ENCODE assay signal across 8 cellular contexts in the genomic region with DNA sequence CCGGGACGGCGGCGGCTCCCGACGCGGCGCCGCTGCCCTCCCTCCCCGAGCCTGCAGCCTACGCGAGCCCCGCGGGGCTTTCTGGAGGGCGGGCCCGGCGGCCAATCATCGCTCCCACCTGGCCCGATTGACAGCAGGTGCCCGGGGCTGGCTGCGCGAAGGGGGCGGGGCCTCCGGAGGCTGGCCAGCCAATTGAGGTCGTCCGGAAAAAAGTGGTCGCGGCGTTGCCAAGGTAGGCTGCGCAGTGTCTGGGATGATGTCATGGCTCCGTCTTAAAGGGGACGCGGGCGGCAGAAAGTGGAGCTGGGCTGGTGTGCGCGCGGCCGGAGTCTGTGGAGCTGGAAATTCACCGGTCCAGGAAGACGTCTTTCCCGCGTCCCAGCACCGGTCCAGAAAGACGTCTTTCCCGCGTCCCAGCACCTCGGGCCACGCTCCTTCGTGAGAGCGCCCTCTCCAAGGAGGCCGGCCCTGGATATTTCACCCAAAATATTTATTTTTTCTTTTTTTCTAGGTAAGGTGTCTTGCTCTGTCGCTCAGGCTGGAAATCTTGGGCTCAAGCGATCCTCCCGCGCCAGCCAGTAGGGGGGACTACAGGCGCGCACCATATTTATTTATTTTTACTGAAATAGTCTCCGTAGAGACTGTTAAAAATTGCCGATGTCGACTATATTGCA. TPM values are rescaled to one million over a fixed set of nuclear protein-coding genes. Genes with fewer than 3 reads are reported as not detected.
DNase-seq lines count a peak whose midpoint lies in the region; ATAC-seq and TF ChIP-seq lines count a peak whose summit lies in the region.

A gene (minus strand): TSS at position 83 of the 674 bp plus-strand sequence. CDS start 154 bp downstream, outside the sequence.

- peak; percentile 85 for ATAC-seq in GM21576 (IDR thresholded peaks at IDR 0.05; ENCODE audit: unreplicated experiment)

- no peaks in the 10 kb centered on the region for H3K9me3 ChIP-seq in mononuclear cell (ENCODE audit: low read depth, low read length)

- TF ChIP-seq RAD21 in Ishikawa (IDR thresholded peaks at IDR 0.05; ENCODE audit: low read depth) = peak; percentile 45

- peak; percentile 14; the same call in 1 of the 2 replicates for TF ChIP-seq EP300 in Ishikawa (IDR thresholded peaks at IDR 0.05; ENCODE audit: borderline replicate concordance)

- H3K4me3 ChIP-seq in epithelial cell of esophagus (ENCODE audit: low read length) (peak within 1 kb of the TSS; percentile 70), mononuclear cell (ENCODE audit: low read length) (peak within 1 kb of the TSS; percentile 76)

- no peaks in the 10 kb centered on the region for H3K27me3 ChIP-seq in mononuclear cell (ENCODE audit: insufficient read depth, low read length)

- peaks cover 34% of the 10 kb centered on the region for H3K4me1 ChIP-seq in mononuclear cell (ENCODE audit: insufficient read depth, low read length)

- DNase-seq in DMS153 treated with DMSO at 0.1 percent for 48 hours (lab: John Stamatoyannopoulos, UW; ENCODE audit: unreplicated experiment) = peak; percentile 99
- peak; percentile 61 for DNase-seq in OCI-M2 (lab: John Stamatoyannopoulos, UW; ENCODE audit: unreplicated experiment)
- DNase-seq in activated T-cell treated with anti-CD3 and anti-CD28 coated beads for 4 hours = peak; percentile 94
- peak; percentile 99 for DNase-seq in epithelial cell of esophagus (ENCODE audit: low read depth)
- peak; percentile 93 to 97 for DNase-seq in stimulated activated CD8-positive, alpha-beta memory T cell treated with anti-CD3 and anti-CD28 coated beads, Interleukin-4, amount 100 ng/mL, for 1 hour (ENCODE audit: low read depth in 2 of 2, low spot score in 1 of 2)

- peak; percentile 62 for TF ChIP-seq CTCF in epithelial cell of esophagus (IDR thresholded peaks at IDR 0.05; ENCODE audit: insufficient read depth, low read depth, low read length, missing control alignments)

TF ChIP-seq in Ishikawa, 13 proteins besides CTCF, POLR2A, EP300 and RAD21:
- TF ChIP-seq, protein P1, sequence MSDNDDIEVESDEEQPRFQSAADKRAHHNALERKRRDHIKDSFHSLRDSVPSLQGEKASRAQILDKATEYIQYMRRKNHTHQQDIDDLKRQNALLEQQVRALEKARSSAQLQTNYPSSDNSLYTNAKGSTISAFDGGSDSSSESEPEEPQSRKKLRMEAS (IDR thresholded peaks at IDR 0.05) = peak; percentile 81
- TF ChIP-seq EGR1 (IDR thresholded peaks at IDR 0.05) (no peak), CEBPB (IDR thresholded peaks at IDR 0.05) (no peak), ZBTB7A (IDR thresholded peaks at IDR 0.05; ENCODE audit: low read depth) (no peak), YY1 (IDR thresholded peaks at IDR 0.05; ENCODE audit: low read depth) (peak; percentile 27; the same call in 1 of the 2 replicates), TAF1 (IDR thresholded peaks at IDR 0.05; ENCODE audit: low read depth) (peak; percentile 40; the same call in 1 of the 2 replicates), FOXM1 (IDR thresholded peaks at IDR 0.05; ENCODE audit: borderline replicate concordance, low read depth) (no peak), TCF12 (IDR thresholded peaks at IDR 0.05; ENCODE audit: low read depth) (0 out of 2 replicates have a peak, but pooled peaks have one; percentile 7), TEAD4 (IDR thresholded peaks at IDR 0.05) (no peak), NFIC (IDR thresholded peaks at IDR 0.05) (0 out of 2 replicates have a peak, but pooled peaks have one; percentile 5), CREB1 (IDR thresholded peaks at IDR 0.05; ENCODE audit: low read depth) (peak; percentile 58)
- TF ChIP-seq, protein P2, sequence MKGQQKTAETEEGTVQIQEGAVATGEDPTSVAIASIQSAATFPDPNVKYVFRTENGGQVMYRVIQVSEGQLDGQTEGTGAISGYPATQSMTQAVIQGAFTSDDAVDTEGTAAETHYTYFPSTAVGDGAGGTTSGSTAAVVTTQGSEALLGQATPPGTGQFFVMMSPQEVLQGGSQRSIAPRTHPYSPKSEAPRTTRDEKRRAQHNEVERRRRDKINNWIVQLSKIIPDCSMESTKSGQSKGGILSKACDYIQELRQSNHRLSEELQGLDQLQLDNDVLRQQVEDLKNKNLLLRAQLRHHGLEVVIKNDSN (IDR thresholded peaks at IDR 0.05) = no peak; the same call in 1 of the 2 replicates
- TF ChIP-seq, protein P3, sequence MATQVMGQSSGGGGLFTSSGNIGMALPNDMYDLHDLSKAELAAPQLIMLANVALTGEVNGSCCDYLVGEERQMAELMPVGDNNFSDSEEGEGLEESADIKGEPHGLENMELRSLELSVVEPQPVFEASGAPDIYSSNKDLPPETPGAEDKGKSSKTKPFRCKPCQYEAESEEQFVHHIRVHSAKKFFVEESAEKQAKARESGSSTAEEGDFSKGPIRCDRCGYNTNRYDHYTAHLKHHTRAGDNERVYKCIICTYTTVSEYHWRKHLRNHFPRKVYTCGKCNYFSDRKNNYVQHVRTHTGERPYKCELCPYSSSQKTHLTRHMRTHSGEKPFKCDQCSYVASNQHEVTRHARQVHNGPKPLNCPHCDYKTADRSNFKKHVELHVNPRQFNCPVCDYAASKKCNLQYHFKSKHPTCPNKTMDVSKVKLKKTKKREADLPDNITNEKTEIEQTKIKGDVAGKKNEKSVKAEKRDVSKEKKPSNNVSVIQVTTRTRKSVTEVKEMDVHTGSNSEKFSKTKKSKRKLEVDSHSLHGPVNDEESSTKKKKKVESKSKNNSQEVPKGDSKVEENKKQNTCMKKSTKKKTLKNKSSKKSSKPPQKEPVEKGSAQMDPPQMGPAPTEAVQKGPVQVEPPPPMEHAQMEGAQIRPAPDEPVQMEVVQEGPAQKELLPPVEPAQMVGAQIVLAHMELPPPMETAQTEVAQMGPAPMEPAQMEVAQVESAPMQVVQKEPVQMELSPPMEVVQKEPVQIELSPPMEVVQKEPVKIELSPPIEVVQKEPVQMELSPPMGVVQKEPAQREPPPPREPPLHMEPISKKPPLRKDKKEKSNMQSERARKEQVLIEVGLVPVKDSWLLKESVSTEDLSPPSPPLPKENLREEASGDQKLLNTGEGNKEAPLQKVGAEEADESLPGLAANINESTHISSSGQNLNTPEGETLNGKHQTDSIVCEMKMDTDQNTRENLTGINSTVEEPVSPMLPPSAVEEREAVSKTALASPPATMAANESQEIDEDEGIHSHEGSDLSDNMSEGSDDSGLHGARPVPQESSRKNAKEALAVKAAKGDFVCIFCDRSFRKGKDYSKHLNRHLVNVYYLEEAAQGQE (IDR thresholded peaks at IDR 0.05; ENCODE audit: low read depth) = no peak

RNA-seq across cellular contexts. Expression of the gene that starts here (rescaled TPM):
- total RNA-seq in mononuclear cell = 53.7 TPM

Comparison
In these comparisons a context has a peak if more than half of its experiments do, and no peak if none do; other contexts are left out.
1. Peak in every context shown above with its lines: DNase-seq, ATAC-seq and H3K4me3 ChIP-seq.